8 cellular contexts compared by ENCODE assay signal in the genomic region with DNA sequence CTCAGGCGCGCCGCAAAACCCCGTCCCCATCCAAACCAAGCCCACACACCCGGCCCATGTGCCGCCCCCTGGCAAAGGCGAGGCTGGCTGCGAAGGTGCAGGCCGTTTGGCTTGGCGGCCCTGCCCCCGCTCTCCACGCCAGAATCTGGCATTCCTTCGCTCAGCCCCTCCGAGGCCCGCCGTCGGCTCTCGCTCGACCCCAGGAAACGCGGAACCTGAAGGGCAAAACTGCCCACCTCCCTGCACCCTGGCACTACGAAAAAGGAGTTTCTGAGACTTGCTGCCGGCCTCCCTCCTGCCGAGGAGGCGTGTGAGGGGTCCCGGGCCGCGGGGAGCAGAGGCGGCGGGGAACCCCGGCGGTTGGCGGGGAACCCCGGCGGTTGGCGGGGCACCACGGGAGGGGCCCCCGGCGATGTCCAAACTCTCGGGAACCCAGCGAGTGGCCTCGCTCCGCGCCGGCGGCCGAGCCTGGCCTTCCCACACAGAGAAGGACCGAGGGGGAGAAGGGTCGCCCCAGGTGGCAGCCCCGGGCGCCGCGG. TPM values are rescaled to one million over a fixed set of nuclear protein-coding genes. Genes with fewer than 3 reads are reported as not detected.
A peak's percentile ranks its signal among the peaks of the same experiment; 100 is the strongest.
DNase-seq lines count a peak whose midpoint lies in the region; ATAC-seq and TF ChIP-seq lines count a peak whose summit lies in the region.
"Not testable (repeated sequence)": the region's sequence is repeated elsewhere in the genome, so short reads cannot be mapped to it uniquely, and the experiment has no call there.

No MANE protein-coding gene starts in this region.

- intact Hi-C loops in activated naive CD4-positive, alpha-beta T cell treated with anti-CD3 and anti-CD28 coated beads for 36 hours (cut with micrococcal nuclease) = not testable (repeated sequence)

- H3K27me3 Mint-ChIP-seq in activated naive CD4-positive, alpha-beta T cell treated with anti-CD3 and anti-CD28 coated beads for 36 hours (ENCODE audit: low read depth); effector memory CD8-positive, alpha-beta T cell: not testable (repeated sequence)

- H3K18ac ChIP-seq in neuronal stem cell (ENCODE audit: low read length) = not testable (repeated sequence)

- H3K27me3 ChIP-seq in BE2C; KMS-11 (ENCODE audit: insufficient read depth, low read depth); iPS-18a (ENCODE audit: control insufficient read depth, insufficient read depth, low read length); neuronal stem cell (ENCODE audit: control insufficient read depth in 3 of 3, insufficient read depth in 3 of 3, low read depth in 1 of 3, low read length in 3 of 3): not testable (repeated sequence)

- H3K4me1 Mint-ChIP-seq in activated naive CD4-positive, alpha-beta T cell treated with anti-CD3 and anti-CD28 coated beads for 36 hours (ENCODE audit: low read depth); effector memory CD8-positive, alpha-beta T cell (ENCODE audit: low read depth in 2 of 2): not testable (repeated sequence)

- not testable (repeated sequence) for H3K79me2 ChIP-seq in KMS-11 (ENCODE audit: insufficient read depth, low read depth)

- not testable (repeated sequence) for H4K91ac ChIP-seq in neuronal stem cell (ENCODE audit: low read depth, low read length, poor library complexity)

- not testable (repeated sequence) for H3K4me1 ChIP-seq in BE2C; KMS-11 (ENCODE audit: low read depth, poor library complexity, severe bottlenecking); iPS-18a (ENCODE audit: control insufficient read depth, low read depth, low read length); neuronal stem cell (ENCODE audit: control insufficient read depth in 2 of 2, insufficient read depth in 1 of 2, low read depth in 1 of 2, low read length in 2 of 2)

- H2BK12ac ChIP-seq in neuronal stem cell (ENCODE audit: low read length) = not testable (repeated sequence)

- H3K36me3 ChIP-seq in BE2C; KMS-11 (ENCODE audit: insufficient read depth); iPS-18a (ENCODE audit: control insufficient read depth, low read depth, low read length); neuronal stem cell (replicated peaks in 1 of 2; ENCODE audit: control insufficient read depth in 2 of 2, insufficient read depth in 2 of 2, low read length in 2 of 2): not testable (repeated sequence)

- not testable (repeated sequence) for H3K23ac ChIP-seq in neuronal stem cell (ENCODE audit: low read depth, low read length, poor library complexity)

- DNase-seq in BE2C = peak; percentile 2
- DNase-seq in activated CD4-positive, CD25-positive, alpha-beta regulatory T cell treated with anti-CD3 and anti-CD28 coated beads, Interleukin-2, amount 50 U/mL, for 16 hours (ENCODE audit: low read depth, low spot score) = peak; percentile 0
- DNase-seq in activated naive CD4-positive, alpha-beta T cell treated with anti-CD3 and anti-CD28 coated beads for 36 hours; neuronal stem cell (ENCODE audit: low spot score): not testable (repeated sequence)
- DNase-seq in effector memory CD8-positive, alpha-beta T cell = peak; percentile 1 to 18 (median 2)
- DNase-seq in stimulated activated CD8-positive, alpha-beta memory T cell treated with anti-CD3 and anti-CD28 coated beads, Interleukin-15, amount 100 ng/mL, for 24 hours (ENCODE audit: low read depth) = peak; percentile 6

- ATAC-seq in effector memory CD8-positive, alpha-beta T cell (replicated peaks) = peak; percentile 87

- H3K9me3 ChIP-seq in BE2C; iPS-18a (ENCODE audit: control insufficient read depth, low read depth, low read length); neuronal stem cell (replicated peaks in 1 of 2; ENCODE audit: control insufficient read depth in 2 of 2, insufficient read depth in 1 of 2, low read depth in 1 of 2, low read length in 2 of 2): not testable (repeated sequence)

- H4K8ac ChIP-seq in neuronal stem cell (ENCODE audit: low read depth, low read length) = not testable (repeated sequence)

- not testable (repeated sequence) for H3K4ac ChIP-seq in neuronal stem cell (ENCODE audit: low read length)

- H3K9ac ChIP-seq in KMS-11 (peak overlapping the region; percentile 68), neuronal stem cell (ENCODE audit: low read depth, low read length, poor library complexity) (peak overlapping the region; percentile 77)
- not testable (repeated sequence) for H3K9ac ChIP-seq in iPS-18a (ENCODE audit: low read length)

- H2BK15ac ChIP-seq in neuronal stem cell (ENCODE audit: low read length) = not testable (repeated sequence)

- no CpG with 5 or more reads among the region's 53 CpGs for WGBS in neuronal stem cell (ENCODE audit: extremely low coverage in 2 of 2, insufficient read length in 2 of 2, insufficient replicate concordance in 1 of 2), 2 donors

- H3K79me1 ChIP-seq in neuronal stem cell (ENCODE audit: low read depth, low read length) = not testable (repeated sequence)

- H2AK5ac ChIP-seq in neuronal stem cell (ENCODE audit: low read depth, low read length) = not testable (repeated sequence)

- not testable (repeated sequence) for H3K14ac ChIP-seq in neuronal stem cell (ENCODE audit: low read length)

- TF ChIP-seq CTCF in BE2C (IDR thresholded peaks at IDR 0.05; ENCODE audit: low read depth, low read length); KMS-11 (conservative IDR thresholded peaks at IDR 0.05; ENCODE audit: low read depth, low read length): not testable (repeated sequence)

- H2BK120ac ChIP-seq in neuronal stem cell (ENCODE audit: low read depth, low read length) = not testable (repeated sequence)

- not testable (repeated sequence) for H3K4me3 ChIP-seq in BE2C (ENCODE audit: low read depth, low read length); KMS-11 (IDR thresholded peaks at IDR 0.05; ENCODE audit: insufficient read depth, low read depth, low read length)
- H3K4me3 ChIP-seq in iPS-18a (ENCODE audit: low read length) = peak overlapping the region; percentile 48
- H3K4me3 ChIP-seq in neuronal stem cell (ENCODE audit: low read length in 2 of 2) = peak overlapping the region; percentile 48 to 81

- not testable (repeated sequence) for H3K27ac Mint-ChIP-seq in activated naive CD4-positive, alpha-beta T cell treated with anti-CD3 and anti-CD28 coated beads for 36 hours; effector memory CD8-positive, alpha-beta T cell

- H3K4me2 ChIP-seq in KMS-11 (peak overlapping the region; percentile 37; the same call in 1 of the 2 replicates), neuronal stem cell (ENCODE audit: insufficient read depth, low read length, poor library complexity, severe bottlenecking) (peak overlapping the region; percentile 45)

- not testable (repeated sequence) for H3K36me3 Mint-ChIP-seq in activated naive CD4-positive, alpha-beta T cell treated with anti-CD3 and anti-CD28 coated beads for 36 hours (ENCODE audit: low read depth); effector memory CD8-positive, alpha-beta T cell (ENCODE audit: insufficient read depth)

- not testable (repeated sequence) for H2BK5ac ChIP-seq in neuronal stem cell (ENCODE audit: low read length)

- CTCF ChIA-PET in activated naive CD4-positive, alpha-beta T cell treated with anti-CD3 and anti-CD28 coated beads for 36 hours (lab: Charles Lee) = not testable (repeated sequence)

- H2AFZ ChIP-seq in KMS-11 (ENCODE audit: low read depth) (peak overlapping the region; percentile 65; the same call in 1 of the 2 replicates), neuronal stem cell (ENCODE audit: low read length) (peak overlapping the region; percentile 68)

- H3K4me3 Mint-ChIP-seq in activated naive CD4-positive, alpha-beta T cell treated with anti-CD3 and anti-CD28 coated beads for 36 hours = peak overlapping the region; percentile 66
- H3K4me3 Mint-ChIP-seq in effector memory CD8-positive, alpha-beta T cell = peak overlapping the region; percentile 49 to 65

- H3K27ac ChIP-seq in KMS-11 = peak overlapping the region; percentile 58
- H3K27ac ChIP-seq in iPS-18a (ENCODE audit: low read length); neuronal stem cell (replicated peaks; ENCODE audit: low read length): not testable (repeated sequence)

- not testable (repeated sequence) for H4K20me1 ChIP-seq in KMS-11 (ENCODE audit: insufficient read depth)

- H3K9me3 Mint-ChIP-seq in activated naive CD4-positive, alpha-beta T cell treated with anti-CD3 and anti-CD28 coated beads for 36 hours; effector memory CD8-positive, alpha-beta T cell: not testable (repeated sequence)

RNA-seq across cellular contexts. Expression of a gene that starts 0.6 kb away (rescaled TPM):
- polyA plus RNA-seq in BE2C (2012; ENCODE audit: insufficient read depth, insufficient read length, low read depth) = not detected
- 10 to 100 TPM; 21.7 to 25.3 TPM for total RNA-seq in activated naive CD4-positive, alpha-beta T cell treated with anti-CD3 and anti-CD28 coated beads for 36 hours
- polyA plus RNA-seq in neuronal stem cell (2013, experiment 1 of 2) = 5.9 TPM
- polyA plus RNA-seq in neuronal stem cell (2013, experiment 2 of 2) = 5.9 TPM
